Comparison of ENCODE assay signal across 2 cellular contexts in the genomic region with DNA sequence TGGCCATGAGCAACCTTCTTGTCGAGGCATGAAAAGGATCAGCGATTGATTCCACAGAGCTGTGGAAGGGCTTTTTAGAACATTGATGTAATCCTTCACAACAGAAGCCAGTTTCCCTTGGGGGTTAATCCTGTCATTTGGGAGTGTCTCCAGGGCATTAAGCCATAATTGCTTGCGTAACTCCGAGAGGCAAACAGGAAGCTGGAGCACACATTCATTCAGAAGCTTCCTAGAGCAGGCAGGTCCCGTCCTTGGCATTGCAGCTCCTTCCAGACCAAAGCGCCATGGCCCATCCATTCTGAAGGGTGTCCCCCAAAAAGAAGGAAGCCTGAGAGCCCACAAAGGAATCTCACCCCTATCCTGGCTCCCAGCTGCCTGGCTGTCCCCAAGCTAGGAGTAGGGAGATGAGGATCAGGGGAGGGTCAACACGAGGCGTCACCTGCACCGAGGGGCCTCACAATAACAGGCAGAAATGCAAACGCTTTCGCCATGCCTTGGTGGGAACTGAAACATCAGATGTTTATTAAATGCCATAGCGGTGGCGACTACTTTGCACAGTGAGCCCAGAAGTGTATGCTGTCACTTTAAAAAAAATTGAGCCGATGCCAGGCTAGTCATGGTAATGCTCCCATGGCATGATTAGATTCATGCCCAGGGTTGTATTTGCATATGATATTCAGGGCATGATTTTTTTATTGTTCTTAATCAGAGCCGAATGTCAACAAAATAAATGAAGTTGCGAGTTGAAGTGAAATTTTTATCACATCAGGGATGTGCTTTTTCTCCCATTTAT.
TF ChIP-seq lines count a peak whose summit lies in the region.

No MANE protein-coding gene starts in this region.

TF ChIP-seq in H1, 55 proteins besides CTCF, POLR2A, EP300 and RAD21 (continued from another document):
- TF ChIP-seq NRF1 (IDR thresholded peaks at IDR 0.05; ENCODE audit: low read depth, low read length): no peak
- no peak for TF ChIP-seq JUN (IDR thresholded peaks at IDR 0.05; ENCODE audit: low read depth, low read length)
- no peak for TF ChIP-seq SP1 (IDR thresholded peaks at IDR 0.05; ENCODE audit: low read depth, low read length)

TF ChIP-seq in SK-N-SH, 30 proteins besides CTCF, POLR2A, EP300 and RAD21 (continued from another document):
- TF ChIP-seq, protein P1, sequence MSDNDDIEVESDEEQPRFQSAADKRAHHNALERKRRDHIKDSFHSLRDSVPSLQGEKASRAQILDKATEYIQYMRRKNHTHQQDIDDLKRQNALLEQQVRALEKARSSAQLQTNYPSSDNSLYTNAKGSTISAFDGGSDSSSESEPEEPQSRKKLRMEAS (IDR thresholded peaks at IDR 0.05; ENCODE audit: low read depth): no peak
- TF ChIP-seq GATA2 (CRISPR knock-in tag; IDR thresholded peaks at IDR 0.05): no peak
- TF ChIP-seq, protein P2, sequence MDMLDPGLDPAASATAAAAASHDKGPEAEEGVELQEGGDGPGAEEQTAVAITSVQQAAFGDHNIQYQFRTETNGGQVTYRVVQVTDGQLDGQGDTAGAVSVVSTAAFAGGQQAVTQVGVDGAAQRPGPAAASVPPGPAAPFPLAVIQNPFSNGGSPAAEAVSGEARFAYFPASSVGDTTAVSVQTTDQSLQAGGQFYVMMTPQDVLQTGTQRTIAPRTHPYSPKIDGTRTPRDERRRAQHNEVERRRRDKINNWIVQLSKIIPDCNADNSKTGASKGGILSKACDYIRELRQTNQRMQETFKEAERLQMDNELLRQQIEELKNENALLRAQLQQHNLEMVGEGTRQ (IDR thresholded peaks at IDR 0.05; ENCODE audit: borderline replicate concordance, low read depth, low read length): no peak
- TF ChIP-seq RXRA (IDR thresholded peaks at IDR 0.05; ENCODE audit: borderline replicate concordance, low read depth): no peak
- TF ChIP-seq TAF1 (IDR thresholded peaks at IDR 0.05; ENCODE audit: borderline replicate concordance, low read depth, low read length): no peak
- no peak for TF ChIP-seq GABPA (IDR thresholded peaks at IDR 0.05; ENCODE audit: low read depth)
- TF ChIP-seq, protein P3, sequence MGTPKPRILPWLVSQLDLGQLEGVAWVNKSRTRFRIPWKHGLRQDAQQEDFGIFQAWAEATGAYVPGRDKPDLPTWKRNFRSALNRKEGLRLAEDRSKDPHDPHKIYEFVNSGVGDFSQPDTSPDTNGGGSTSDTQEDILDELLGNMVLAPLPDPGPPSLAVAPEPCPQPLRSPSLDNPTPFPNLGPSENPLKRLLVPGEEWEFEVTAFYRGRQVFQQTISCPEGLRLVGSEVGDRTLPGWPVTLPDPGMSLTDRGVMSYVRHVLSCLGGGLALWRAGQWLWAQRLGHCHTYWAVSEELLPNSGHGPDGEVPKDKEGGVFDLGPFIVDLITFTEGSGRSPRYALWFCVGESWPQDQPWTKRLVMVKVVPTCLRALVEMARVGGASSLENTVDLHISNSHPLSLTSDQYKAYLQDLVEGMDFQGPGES (IDR thresholded peaks at IDR 0.05; ENCODE audit: low read depth, low read length): no peak
- no peak for TF ChIP-seq SMC3 (IDR thresholded peaks at IDR 0.05; ENCODE audit: low read depth, low read length)
- TF ChIP-seq YY1 (IDR thresholded peaks at IDR 0.05; ENCODE audit: low read depth): no peak
